Comparison of ENCODE assay signal across 14 cellular contexts in the genomic region with DNA sequence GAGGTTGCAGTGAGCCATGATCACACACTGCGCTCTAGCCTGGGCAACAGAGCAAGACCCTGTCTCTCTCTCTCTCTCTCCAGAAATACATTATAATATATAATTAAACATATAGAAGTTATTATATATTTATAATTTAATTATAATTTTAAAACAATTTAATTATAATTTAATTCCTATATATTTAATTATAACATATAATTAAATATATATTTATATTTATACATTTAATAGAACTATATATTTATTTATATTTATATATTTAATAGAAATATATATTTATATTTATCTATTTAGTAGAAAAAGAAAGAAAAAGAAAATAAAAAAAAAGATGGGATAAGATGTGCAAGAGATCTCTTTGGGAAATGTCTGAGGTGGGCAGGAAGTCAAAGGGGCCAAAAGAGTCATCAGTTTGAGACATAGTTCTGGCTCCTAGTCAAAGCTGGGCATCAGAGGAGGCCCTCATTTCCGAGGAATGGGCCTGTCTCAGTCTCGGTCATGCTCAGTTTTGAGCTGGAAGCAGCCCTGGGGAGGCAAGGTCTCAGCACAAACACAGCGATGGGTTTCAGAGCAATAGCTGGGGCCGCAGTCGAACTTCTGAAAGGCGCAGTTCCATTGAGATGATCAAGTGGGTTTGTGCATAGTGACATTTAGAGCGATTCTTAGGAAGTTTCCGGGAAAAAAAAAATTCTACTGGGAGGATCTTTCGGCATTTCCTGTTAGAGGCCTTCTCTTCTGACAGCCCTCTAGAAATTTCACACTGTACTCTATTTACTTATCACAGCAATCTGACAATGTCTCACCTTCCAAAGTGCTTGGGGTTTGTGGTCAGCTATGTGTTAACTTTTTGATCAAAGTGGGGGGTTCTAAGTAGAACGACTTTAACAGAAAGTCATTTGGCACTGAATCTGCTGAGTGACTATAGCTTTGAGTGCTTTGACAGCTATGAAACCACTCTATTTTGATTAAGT. TPM values are rescaled to one million over a fixed set of nuclear protein-coding genes. Genes with fewer than 3 reads are reported as not detected.
DNase-seq lines count a peak whose midpoint lies in the region; ATAC-seq, FAIRE-seq and TF ChIP-seq lines count a peak whose summit lies in the region.
"Had no signal": no experiment of that assay in that cellular context is flagged by ENCODE, and none has a peak within 500 bp of the region (broad histone marks: within the 10 kb centered on the region; RNA-seq: fewer than 3 reads in every experiment).

No MANE protein-coding gene starts in this region.

- H3K9ac ChIP-seq in K562 (ENCODE audit: insufficient read depth in 1 of 2, low read depth in 2 of 2, low read length in 2 of 2) = no peak overlapping the region

- H3K36me3 Mint-ChIP-seq in activated naive CD4-positive, alpha-beta T cell treated with anti-CD3 and anti-CD28 coated beads for 36 hours (ENCODE audit: low read depth) = no peaks in the 10 kb centered on the region
- H3K36me3 Mint-ChIP-seq in activated CD4-positive, alpha-beta T cell treated with anti-CD3 and anti-CD28 coated beads, Interleukin-2, amount 10 ng/mL, durations not matched to agents 24 days and 14 days (ENCODE audit: low read depth) = no peaks in the 10 kb centered on the region
- H3K36me3 Mint-ChIP-seq: memory B cell had no signal

- no peak for TF ChIP-seq CTCF in K562 (IDR thresholded peaks at IDR 0.05 in 2 of 3, conservative IDR thresholded peaks at IDR 0.05 in 1 of 3; ENCODE audit: insufficient read depth in 2 of 3, low read depth in 1 of 3, low read length in 3 of 3)

- no peak for TF ChIP-seq POLR2A in K562 (conservative IDR thresholded peaks at IDR 0.05)

- 27% methylated on average over 7 of the region's 11 CpGs for WGBS in K562 (ENCODE audit: insufficient coverage, low coverage, missing lambda C conversion rate)

- peak overlapping the region; percentile 32; the same call in 1 of the 2 replicates for H3K4me2 ChIP-seq in K562 (ENCODE audit: insufficient read depth, low read length)

- no peaks in the 10 kb centered on the region for H3K9me1 ChIP-seq in K562 (ENCODE audit: control insufficient read depth, insufficient read depth, low read length)

- no peak for FAIRE-seq in K562 (lab: Jason Lieb, UNC)
- FAIRE-seq: GM19239 had no signal

- no peak overlapping the region for H3K27ac ChIP-seq in K562 (ENCODE audit: extremely low read depth, low read depth, low read length)

- intact Hi-C loops in activated naive CD4-positive, alpha-beta T cell treated with anti-CD3 and anti-CD28 coated beads for 36 hours (cut with micrococcal nuclease) = loop anchor here (1.0 kb wide), 2 partner anchors 13 to 19 kb away; no protein-coding TSS in a partner anchor
- intact Hi-C loops in activated CD4-positive, alpha-beta T cell treated with anti-CD3 and anti-CD28 coated beads, Interleukin-2, amount 10 ng/mL, durations not matched to agents 24 days and 14 days (cut with micrococcal nuclease) = loop anchor here (1.0 kb wide), 1 partner anchor 18 kb away; no protein-coding TSS in a partner anchor
- intact Hi-C loops in K562 (cut with micrococcal nuclease) = no loop called here

- H3K4me3 ChIP-seq in K562 = no peak overlapping the region

- no peaks in the 10 kb centered on the region for H4K20me1 ChIP-seq in K562 (replicated peaks; ENCODE audit: control insufficient read depth, insufficient read depth, low read length)

- H3K4me1 Mint-ChIP-seq in activated naive CD4-positive, alpha-beta T cell treated with anti-CD3 and anti-CD28 coated beads for 36 hours (ENCODE audit: low read depth) = peaks cover 13% of the 10 kb centered on the region
- peaks cover 45% of the 10 kb centered on the region for H3K4me1 Mint-ChIP-seq in activated CD4-positive, alpha-beta T cell treated with anti-CD3 and anti-CD28 coated beads, Interleukin-2, amount 10 ng/mL, durations not matched to agents 24 days and 14 days

- no peak for TF ChIP-seq RAD21 in K562 (CRISPR knock-in tag; conservative IDR thresholded peaks at IDR 0.05 in 1 of 2, IDR thresholded peaks at IDR 0.05 in 1 of 2)

- no peak overlapping the region for H3K4me3 Mint-ChIP-seq in activated naive CD4-positive, alpha-beta T cell treated with anti-CD3 and anti-CD28 coated beads for 36 hours
- H3K4me3 Mint-ChIP-seq in activated CD4-positive, alpha-beta T cell treated with anti-CD3 and anti-CD28 coated beads, Interleukin-2, amount 10 ng/mL, durations not matched to agents 24 days and 14 days = peak overlapping the region; percentile 61
- H3K4me3 Mint-ChIP-seq: memory B cell had no signal

- no peaks in the 10 kb centered on the region for H3K27me3 ChIP-seq in K562 (ENCODE audit: control insufficient read depth in 2 of 2, insufficient read depth in 2 of 2, low read length in 2 of 2)

- H2AFZ ChIP-seq in K562 (ENCODE audit: low read depth, low read length) = peak overlapping the region; percentile 91

- no peaks in the 10 kb centered on the region for H3K9me3 Mint-ChIP-seq in activated naive CD4-positive, alpha-beta T cell treated with anti-CD3 and anti-CD28 coated beads for 36 hours
- H3K9me3 Mint-ChIP-seq in activated CD4-positive, alpha-beta T cell treated with anti-CD3 and anti-CD28 coated beads, Interleukin-2, amount 10 ng/mL, durations not matched to agents 24 days and 14 days = no peaks in the 10 kb centered on the region
- H3K9me3 Mint-ChIP-seq: memory B cell had no signal

- POLR2A ChIA-PET in K562 (lab: Yijun Ruan, JAX) = interaction anchor here (0.6 kb wide), 1 partner anchor 25 kb away, joined by 3 read pairs; no protein-coding TSS in a partner anchor

- in situ Hi-C loops in K562 (cut with MboI) = loop anchor here (25.0 kb wide), 1 partner anchor 355 kb away; the partner anchor contains the start of genes ADCY4 and RIPK3

- H3K9me3 ChIP-seq in K562 (replicated peaks; ENCODE audit: control insufficient read depth, insufficient read depth, low read depth, low read length) = no peaks in the 10 kb centered on the region; the same call in 1 of the 2 replicates

- no TSS peak for BruUV-seq in K562 (replicated peaks; lab: Mats Ljungman, UMichigan)

- no peaks in the 10 kb centered on the region for H3K36me3 ChIP-seq in K562 (ENCODE audit: control insufficient read depth, insufficient read depth, low read length)

- peaks cover 0 to 16% of the 10 kb centered on the region in 2 experiments; a peak in 3 of 5 replicates for H3K4me1 ChIP-seq in K562 (replicated peaks in 1 of 2; ENCODE audit: control insufficient read depth in 2 of 2, insufficient read depth in 2 of 2, low read length in 2 of 2)

- no peak for TF ChIP-seq EP300 in K562 (IDR thresholded peaks at IDR 0.05; ENCODE audit: low read length)

- peak; percentile 55 for DNase-seq in activated naive CD4-positive, alpha-beta T cell treated with anti-CD3 and anti-CD28 coated beads for 36 hours
- no peak for DNase-seq in activated naive CD4-positive, alpha-beta T cell treated with anti-CD3 and anti-CD28 coated beads, Interleukin-2, amount 50 U/mL, for 16 hours
- DNase-seq in activated CD4-positive, alpha-beta T cell treated with anti-CD3 and anti-CD28 coated beads, Interleukin-2, amount 10 ng/mL, durations not matched to agents 24 days and 14 days = peak; percentile 86
- DNase-seq in K562 (ENCODE audit: extremely low read depth in 1 of 4, low spot score in 3 of 4) = no peak
- DNase-seq in stimulated activated naive CD8-positive, alpha-beta T cell treated with anti-CD3 and anti-CD28 coated beads, Interleukin-15, Interleukin-2, amounts not matched to agents 100 U/mL and 50 U/mL, for 24 hours = peak; percentile 58
- DNase-seq in NCI-H226 = no peak
- no peak for DNase-seq in SK-N-DZ (ENCODE audit: low spot score)
- DNase-seq: dermis blood vessel endothelial cell, NCI-H187, Right ventricle myocardium superior had no signal

- peak overlapping the region; percentile 73 for H3K27ac Mint-ChIP-seq in activated naive CD4-positive, alpha-beta T cell treated with anti-CD3 and anti-CD28 coated beads for 36 hours
- peak overlapping the region; percentile 91 for H3K27ac Mint-ChIP-seq in activated CD4-positive, alpha-beta T cell treated with anti-CD3 and anti-CD28 coated beads, Interleukin-2, amount 10 ng/mL, durations not matched to agents 24 days and 14 days
- H3K27ac Mint-ChIP-seq: memory B cell had no signal

- peaks cover 3% of the 10 kb centered on the region for H3K27me3 Mint-ChIP-seq in activated naive CD4-positive, alpha-beta T cell treated with anti-CD3 and anti-CD28 coated beads for 36 hours (ENCODE audit: low read depth)
- H3K27me3 Mint-ChIP-seq in activated CD4-positive, alpha-beta T cell treated with anti-CD3 and anti-CD28 coated beads, Interleukin-2, amount 10 ng/mL, durations not matched to agents 24 days and 14 days = no peaks in the 10 kb centered on the region
- H3K27me3 Mint-ChIP-seq: memory B cell had no signal

- ATAC-seq in K562 (no peak), HG03521 (IDR thresholded peaks at IDR 0.05; ENCODE audit: unreplicated experiment) (no peak)
- peak; percentile 86 for ATAC-seq in stimulated activated naive CD8-positive, alpha-beta T cell treated with anti-CD3 and anti-CD28 coated beads, Interleukin-15, Interleukin-2, amounts not matched to agents 100 U/mL and 50 U/mL, for 24 hours

- CTCF ChIA-PET in activated naive CD4-positive, alpha-beta T cell treated with anti-CD3 and anti-CD28 coated beads for 36 hours (lab: Charles Lee) = interaction anchor here (0.6 to 1.9 kb wide), 5 partner anchors 13 to 212 kb away, joined by 3 to 7 read pairs (median 5); no protein-coding TSS in a partner anchor
- CTCF ChIA-PET in K562 (lab: Yijun Ruan, JAX; ENCODE audit: low intra/inter-chr PET ratio) = no interaction called here

- H3K79me2 ChIP-seq in K562 (ENCODE audit: control insufficient read depth, insufficient read depth, low read length) = no peaks in the 10 kb centered on the region

RNA-seq across cellular contexts. Expression of gene GZMB, which starts 58.7 kb away (rescaled TPM):
- total RNA-seq in activated naive CD4-positive, alpha-beta T cell treated with anti-CD3 and anti-CD28 coated beads for 36 hours = 100 to 1,000 TPM; 811 to 864 TPM
- 4,455 and 4,487 TPM in 2 replicates for total RNA-seq in activated CD4-positive, alpha-beta T cell treated with anti-CD3 and anti-CD28 coated beads, Interleukin-2, amount 10 ng/mL, durations not matched to agents 24 days and 14 days
- total RNA-seq in K562 (2011; cell fraction: chromatin; rRNA removed; ENCODE audit: low replicate concordance) = not detected in 2 replicates
- total RNA-seq in K562 (2011; cell fraction: nucleolus; rRNA removed) = 0.33 TPM in 1 of 2 replicates, not detected in the other
- total RNA-seq in K562 (2011; cell fraction: nucleoplasm; rRNA removed) = not detected in 2 replicates
- not detected in 2 replicates for total RNA-seq in K562 (2014; rRNA removed)
- not detected in 2 replicates for total RNA-seq in K562 (2014; rRNA removed; fragmentation: Illumina TruSeq; extraction: Trizol)
- total RNA-seq in K562 (2015; rRNA removed; fragmentation: Illumina TruSeq; extraction: Trizol) = 0.23 TPM in 1 of 2 replicates, not detected in the other
- 0.95 and 1.2 TPM in 2 replicates for total RNA-seq in K562 (2021)
- 0.08 TPM in 1 of 2 replicates, not detected in the other for polyA plus RNA-seq in K562 (2011; rRNA removed)
- 0.09 TPM in 1 of 2 replicates, not detected in the other for polyA plus RNA-seq in K562 (2011; cell fraction: cytosol; rRNA removed)
- polyA plus RNA-seq in K562 (2011; cell fraction: nucleus; rRNA removed) = not detected in 2 replicates
- 0.29 and 0.86 TPM in 2 replicates for polyA plus RNA-seq in K562 (2012)
- polyA plus RNA-seq in K562 (2014; fragmentation: Illumina TruSeq; extraction: Trizol) = not detected in 2 replicates
- not detected for polyA plus RNA-seq in K562 (2014; fragmentation: Nextera tagmentation; extraction: Ambion mirVana)
- 0.68 TPM in 1 of 2 replicates, not detected in the other for polyA plus RNA-seq in K562 (2014; rRNA removed)
- polyA minus RNA-seq in K562 (2011; rRNA and poly(A)+ RNA removed) = not detected in 2 replicates
- not detected in 2 replicates for polyA minus RNA-seq in K562 (2011; cell fraction: cytosol; rRNA and poly(A)+ RNA removed)
- polyA minus RNA-seq in K562 (2011; cell fraction: nucleus; rRNA and poly(A)+ RNA removed) = not detected in 2 replicates
- polyA plus RNA-seq in SK-N-DZ (2014; cell fraction: cytosol; rRNA removed) = not detected in 2 replicates
- not detected in 2 replicates for polyA plus RNA-seq in SK-N-DZ (2014; cell fraction: nucleus; rRNA removed)
- total RNA-seq: dermis blood vessel endothelial cell, glomerular endothelial cell had no signal

Comparison
In these comparisons a context has a peak if more than half of its experiments do, and no peak if none do; other contexts are left out.
1. DNase-seq: peak in activated naive CD4-positive, alpha-beta T cell treated with anti-CD3 and anti-CD28 coated beads for 36 hours (single experiment), activated CD4-positive, alpha-beta T cell treated with anti-CD3 and anti-CD28 coated beads, Interleukin-2, amount 10 ng/mL, durations not matched to agents 24 days and 14 days (single experiment) and stimulated activated naive CD8-positive, alpha-beta T cell treated with anti-CD3 and anti-CD28 coated beads, Interleukin-15, Interleukin-2, amounts not matched to agents 100 U/mL and 50 U/mL, for 24 hours (single experiment); none in activated naive CD4-positive, alpha-beta T cell treated with anti-CD3 and anti-CD28 coated beads, Interleukin-2, amount 50 U/mL, for 16 hours (single experiment), K562 (0 of 4), NCI-H226 (single experiment) and SK-N-DZ (single experiment).
2. RNA of gene GZMB, which starts 58.7 kb away (total RNA-seq): 4,455 to 4,487 TPM in activated CD4-positive, alpha-beta T cell treated with anti-CD3 and anti-CD28 coated beads, Interleukin-2, amount 10 ng/mL, durations not matched to agents 24 days and 14 days and 811 to 864 TPM in activated naive CD4-positive, alpha-beta T cell treated with anti-CD3 and anti-CD28 coated beads for 36 hours; 0.23 to 1.2 TPM in K562; every median in the first group is over 100 times any median in the second.